Comparison of ENCODE assay signal across 22 cellular contexts in genomic region chr5:51494821-51495220, GRCh38.
A peak's percentile ranks its signal among the peaks of the same experiment; 100 is the strongest.
DNase-seq lines count a peak whose midpoint lies in the region; FAIRE-seq and TF ChIP-seq lines count a peak whose summit lies in the region.
"Had no signal": no experiment of that assay in that cellular context is flagged by ENCODE, and none has a peak within 500 bp of the region (broad histone marks: within the 10 kb centered on the region; RNA-seq: fewer than 3 reads in every experiment).

No MANE protein-coding gene starts in this region.

- POLR2A ChIA-PET in MCF 10A (lab: Yijun Ruan, JAX): no interaction called here

- in situ Hi-C loops in mammary epithelial cell (cut with MboI; ENCODE audit: low sequenced_read_pairs in 2 of 2): no loop called here

- H3K23ac ChIP-seq in neuronal stem cell (ENCODE audit: low read depth, low read length, poor library complexity): peak overlapping the region; percentile 80

- H2BK120ac ChIP-seq in neuronal stem cell (ENCODE audit: low read depth, low read length): peak overlapping the region; percentile 72

- no peaks in the 10 kb centered on the region for H3K36me3 Mint-ChIP-seq in MCF 10A (ENCODE audit: insufficient read depth, unreplicated experiment)
- no peaks in the 10 kb centered on the region for H3K36me3 Mint-ChIP-seq in astrocyte (ENCODE audit: low read depth, unreplicated experiment)

- H2BK5ac ChIP-seq in neuronal stem cell (ENCODE audit: low read length): no peak overlapping the region

- H3K4me3 Mint-ChIP-seq in MCF 10A (ENCODE audit: unreplicated experiment): no peak overlapping the region
- H3K4me3 Mint-ChIP-seq in astrocyte (ENCODE audit: unreplicated experiment): no peak overlapping the region

- H3K79me1 ChIP-seq in neuronal stem cell (ENCODE audit: low read depth, low read length): no peaks in the 10 kb centered on the region

- WGBS in mammary epithelial cell (ENCODE audit: low coverage, missing lambda C conversion rate): 95% methylated on average over 12 of the region's 12 CpGs
- no CpG with 5 or more reads among the region's 12 CpGs for WGBS in neuronal stem cell (ENCODE audit: extremely low coverage in 2 of 2, insufficient read length in 2 of 2, insufficient replicate concordance in 1 of 2), 2 donors
- 95% methylated on average over 12 of the region's 12 CpGs for WGBS in suprapubic skin

- H3K27me3 Mint-ChIP-seq in MCF 10A (ENCODE audit: insufficient read depth, unreplicated experiment) (peaks cover 38% of the 10 kb centered on the region), astrocyte (ENCODE audit: low read depth, unreplicated experiment) (no peaks in the 10 kb centered on the region)

- TF ChIP-seq CTCF in mammary epithelial cell (conservative IDR thresholded peaks at IDR 0.05 in 1 of 2, IDR thresholded peaks at IDR 0.05 in 1 of 2; ENCODE audit: extremely low read depth in 1 of 2, insufficient read depth in 1 of 2, low read depth in 1 of 2, low read length in 2 of 2) (no peak), MCF 10A (IDR thresholded peaks at IDR 0.05; ENCODE audit: unreplicated experiment) (no peak), astrocyte (IDR thresholded peaks at IDR 0.05; ENCODE audit: insufficient read depth, low read depth, low read length) (no peak), suprapubic skin (IDR thresholded peaks at IDR 0.05) (no peak)

- H3K9me3 Mint-ChIP-seq in MCF 10A (ENCODE audit: unreplicated experiment): no peaks in the 10 kb centered on the region
- H3K9me3 Mint-ChIP-seq in astrocyte (ENCODE audit: unreplicated experiment): no peaks in the 10 kb centered on the region

- H3K27me3 ChIP-seq in mammary epithelial cell (ENCODE audit: insufficient read depth, low read length): no peaks in the 10 kb centered on the region
- H3K27me3 ChIP-seq in astrocyte (ENCODE audit: insufficient read depth, low read length): no peaks in the 10 kb centered on the region
- H3K27me3 ChIP-seq in neuronal stem cell (ENCODE audit: control insufficient read depth in 3 of 3, insufficient read depth in 3 of 3, low read depth in 1 of 3, low read length in 3 of 3): no peaks in the 10 kb centered on the region
- H3K27me3 ChIP-seq in suprapubic skin: no peaks in the 10 kb centered on the region

- no peak for TF ChIP-seq EP300 in suprapubic skin (IDR thresholded peaks at IDR 0.05)

- no peak overlapping the region for H2AFZ ChIP-seq in mammary epithelial cell (ENCODE audit: low read depth, low read length)
- no peak overlapping the region for H2AFZ ChIP-seq in astrocyte (ENCODE audit: low read depth, low read length)
- no peak overlapping the region for H2AFZ ChIP-seq in neuronal stem cell (ENCODE audit: low read length)

- H4K20me1 ChIP-seq in mammary epithelial cell (ENCODE audit: insufficient read depth, low read length) (no peaks in the 10 kb centered on the region), astrocyte (ENCODE audit: insufficient read depth, low read length) (no peaks in the 10 kb centered on the region)

- TF ChIP-seq POLR2A in suprapubic skin (IDR thresholded peaks at IDR 0.05): no peak

- H3K27ac ChIP-seq in mammary epithelial cell (ENCODE audit: insufficient read depth, low read depth, low read length) (no peak overlapping the region), astrocyte (ENCODE audit: low read depth, low read length) (no peak overlapping the region), neuronal stem cell (replicated peaks; ENCODE audit: low read length) (no peak overlapping the region), suprapubic skin (no peak overlapping the region)
- H3K27ac ChIP-seq: SK-N-MC had no signal

- H3K4me3 ChIP-seq in mammary epithelial cell (replicated peaks in 1 of 3; ENCODE audit: insufficient read depth in 1 of 3, low read depth in 2 of 3, low read length in 3 of 3) (no peak overlapping the region), astrocyte (ENCODE audit: insufficient read depth, low read depth, low read length) (no peak overlapping the region), neuronal stem cell (ENCODE audit: low read length in 2 of 2) (no peak overlapping the region), suprapubic skin (no peak overlapping the region)
- H3K4me3 ChIP-seq: SK-N-MC had no signal

- dilution Hi-C loops in mammary epithelial cell (cut with HindIII; ENCODE audit: low sequenced_read_pairs): no loop called here

- peak overlapping the region; percentile 94 for H2BK12ac ChIP-seq in neuronal stem cell (ENCODE audit: low read length)

- H3K36me3 ChIP-seq in mammary epithelial cell (ENCODE audit: insufficient read depth, low read length): no peaks in the 10 kb centered on the region
- H3K36me3 ChIP-seq in astrocyte (ENCODE audit: insufficient read depth, low read length): no peaks in the 10 kb centered on the region
- H3K36me3 ChIP-seq in neuronal stem cell (replicated peaks in 1 of 2; ENCODE audit: control insufficient read depth in 2 of 2, insufficient read depth in 2 of 2, low read length in 2 of 2): no peaks in the 10 kb centered on the region
- H3K36me3 ChIP-seq in suprapubic skin: no peaks in the 10 kb centered on the region

- H3K9me3 ChIP-seq in mammary epithelial cell (replicated peaks; ENCODE audit: insufficient read depth, low read length): no peaks in the 10 kb centered on the region
- no peaks in the 10 kb centered on the region for H3K9me3 ChIP-seq in astrocyte (ENCODE audit: insufficient read depth, low read depth, low read length)
- H3K9me3 ChIP-seq in neuronal stem cell (replicated peaks in 1 of 2; ENCODE audit: control insufficient read depth in 2 of 2, insufficient read depth in 1 of 2, low read depth in 1 of 2, low read length in 2 of 2): no peaks in the 10 kb centered on the region
- H3K9me3 ChIP-seq in suprapubic skin: no peaks in the 10 kb centered on the region

- DNase-seq in mammary epithelial cell (no peak), MCF 10A (ENCODE audit: unreplicated experiment) (no peak), astrocyte (ENCODE audit: low read depth) (no peak), neuronal stem cell (ENCODE audit: low spot score) (no peak), HK-2 (ENCODE audit: unreplicated experiment) (no peak), suprapubic skin (ENCODE audit: low spot score in 2 of 2) (no peak)
- no peak for DNase-seq in NK-92 treated with Interleukin-12 subunit alpha and Interleukin-12 subunit beta, amount 100 ng/mL, for 24 hours (lab: John Stamatoyannopoulos, UW)
- DNase-seq: 8988T, DMS153, DND-41, H7, KG1, MM.1S, NCI-H2029 treated with DMSO at 0.1 percent for 48 hours, NCI-H446 treated with DMSO at 0.1 percent for 48 hours, NCI-H526, NCI-H82, RPMI8226, SHP77 treated with DMSO at 0.1 percent for 48 hours had no signal

- H3K27ac Mint-ChIP-seq in MCF 10A (ENCODE audit: low read depth, unreplicated experiment) (no peak overlapping the region), astrocyte (ENCODE audit: unreplicated experiment) (peak overlapping the region; percentile 94)

- no peak overlapping the region for H4K8ac ChIP-seq in neuronal stem cell (ENCODE audit: low read depth, low read length)

- H3K4me1 Mint-ChIP-seq in MCF 10A (ENCODE audit: insufficient read depth, unreplicated experiment): no peaks in the 10 kb centered on the region
- peaks cover 37% of the 10 kb centered on the region for H3K4me1 Mint-ChIP-seq in astrocyte (ENCODE audit: low read depth, unreplicated experiment)

- H3K4me2 ChIP-seq in mammary epithelial cell (ENCODE audit: insufficient read depth, low read depth, low read length) (peak overlapping the region; percentile 35), astrocyte (ENCODE audit: low read length) (no peak overlapping the region), neuronal stem cell (ENCODE audit: insufficient read depth, low read length, poor library complexity, severe bottlenecking) (no peak overlapping the region)

- BruUV-seq in mammary epithelial cell (replicated peaks; lab: Mats Ljungman, UMichigan): no TSS peak
- BruUV-seq in MCF 10A (replicated peaks; lab: Mats Ljungman, UMichigan): no TSS peak

- H3K79me2 ChIP-seq in mammary epithelial cell (ENCODE audit: insufficient read depth, low read length) (no peaks in the 10 kb centered on the region), astrocyte (ENCODE audit: insufficient read depth, low read length) (no peaks in the 10 kb centered on the region)

- CTCF ChIA-PET in mammary epithelial cell (lab: Charles Lee; ENCODE audit: low non-redundant PET): interaction anchor here (0.6 kb wide), 1 partner anchor 14 kb away, joined by 7 read pairs; no protein-coding TSS in a partner anchor
- CTCF ChIA-PET in MCF 10A (lab: Yijun Ruan, JAX): no interaction called here

- intact Hi-C loops in mammary epithelial cell (cut with micrococcal nuclease) (no loop called here), MCF 10A (cut with micrococcal nuclease) (no loop called here)

- no peak overlapping the region for H3K4ac ChIP-seq in neuronal stem cell (ENCODE audit: low read length)

- FAIRE-seq in astrocyte (lab: Jason Lieb, UNC): no peak
- FAIRE-seq: GM12892, GM19239 had no signal

- H3K14ac ChIP-seq in neuronal stem cell (ENCODE audit: low read length): no peak overlapping the region

- H3K18ac ChIP-seq in neuronal stem cell (ENCODE audit: low read length): peak overlapping the region; percentile 83

- H3K4me1 ChIP-seq in mammary epithelial cell (ENCODE audit: insufficient read depth, low read length) (peaks cover 18% of the 10 kb centered on the region), astrocyte (ENCODE audit: insufficient read depth, low read length) (peaks cover 4% of the 10 kb centered on the region), neuronal stem cell (ENCODE audit: control insufficient read depth in 2 of 2, insufficient read depth in 1 of 2, low read depth in 1 of 2, low read length in 2 of 2) (peaks cover 0 to 2% of the 10 kb centered on the region in 2 donors), suprapubic skin (no peaks in the 10 kb centered on the region)

- H4K91ac ChIP-seq in neuronal stem cell (ENCODE audit: low read depth, low read length, poor library complexity): peak overlapping the region; percentile 53

- H3K9ac ChIP-seq in mammary epithelial cell (ENCODE audit: insufficient read depth, low read length): no peak overlapping the region
- H3K9ac ChIP-seq in astrocyte (ENCODE audit: low read length): no peak overlapping the region
- no peak overlapping the region for H3K9ac ChIP-seq in neuronal stem cell (ENCODE audit: low read depth, low read length, poor library complexity)

- peak overlapping the region; percentile 52 for H2AK5ac ChIP-seq in neuronal stem cell (ENCODE audit: low read depth, low read length)

- H2BK15ac ChIP-seq in neuronal stem cell (ENCODE audit: low read length): no peak overlapping the region
